In the genomic region with DNA sequence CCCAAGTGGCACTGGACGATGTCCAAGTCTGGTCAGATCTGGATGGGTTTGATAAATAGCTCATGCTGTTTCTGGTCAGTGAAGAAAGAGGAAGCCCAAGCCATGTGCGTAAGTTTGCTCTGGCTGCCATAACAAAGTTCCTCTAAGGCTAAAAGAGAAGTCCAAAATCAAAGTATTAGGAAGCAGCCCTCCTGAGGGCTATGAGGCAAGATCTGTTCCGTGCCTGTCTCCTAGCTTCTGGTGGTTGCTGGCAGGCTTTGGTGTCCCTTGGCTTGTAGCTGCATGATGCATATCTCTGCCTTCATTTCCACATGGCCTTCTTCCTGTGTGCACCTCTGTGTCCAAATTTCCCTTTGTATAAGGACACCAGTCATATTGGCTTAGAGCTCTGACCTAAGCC, we compare ENCODE assay signal across 21 cellular contexts.
"Had no signal": no experiment of that assay in that cellular context is flagged by ENCODE, and none has a peak within 500 bp of the region (broad histone marks: within the 10 kb centered on the region; RNA-seq: fewer than 3 reads in every experiment).

No MANE protein-coding gene starts in this region.

- H3K27me3 Mint-ChIP-seq: activated CD4-positive, alpha-beta T cell treated with anti-CD3 and anti-CD28 coated beads for 36 hours; activated CD8-positive, alpha-beta T cell treated with anti-CD3 and anti-CD28 coated beads for 36 hours; activated naive CD4-positive, alpha-beta T cell treated with anti-CD3 and anti-CD28 coated beads, Interleukin-2, amount 10 ng/mL, durations not matched to agents 7 days and 5 days; activated naive CD8-positive, alpha-beta T cell treated with anti-CD3 and anti-CD28 coated beads for 36 hours had no signal

- H3K4me3 Mint-ChIP-seq: activated CD4-positive, alpha-beta T cell treated with anti-CD3 and anti-CD28 coated beads for 36 hours; activated CD8-positive, alpha-beta T cell treated with anti-CD3 and anti-CD28 coated beads for 36 hours; activated naive CD4-positive, alpha-beta T cell treated with anti-CD3 and anti-CD28 coated beads, Interleukin-2, amount 10 ng/mL, durations not matched to agents 7 days and 5 days; activated naive CD8-positive, alpha-beta T cell treated with anti-CD3 and anti-CD28 coated beads for 36 hours; activated T-cell treated with anti-CD3 and anti-CD28 coated beads, Interleukin-2, amount 50 U/mL, for 72 hours; T-helper 1 cell treated with Interleukin-12 subunit alpha and Interleukin-12 subunit beta and Interleukin-4 antibody, amounts not matched to agents 30 μg/mL and 1 μg/mL, for 36 hours had no signal

- H3K27ac Mint-ChIP-seq: activated CD4-positive, alpha-beta T cell treated with anti-CD3 and anti-CD28 coated beads for 36 hours; activated CD8-positive, alpha-beta T cell treated with anti-CD3 and anti-CD28 coated beads for 36 hours; activated naive CD4-positive, alpha-beta T cell treated with anti-CD3 and anti-CD28 coated beads, Interleukin-2, amount 10 ng/mL, durations not matched to agents 7 days and 5 days; activated naive CD8-positive, alpha-beta T cell treated with anti-CD3 and anti-CD28 coated beads for 36 hours; activated T-cell treated with anti-CD3 and anti-CD28 coated beads, Interleukin-2, amount 50 U/mL, for 72 hours; activated T-helper 2 cell treated with anti-CD3 and anti-CD28 coated beads, Interferon-gamma antibody, Interleukin-2, Interleukin-4, amounts not matched to agents 10 μg/mL and 5 μg/mL and 100 μg/mL, durations not matched to agents 14 hours and 24 hours and 36 hours; T-helper 1 cell treated with Interleukin-12 subunit alpha and Interleukin-12 subunit beta and Interleukin-4 antibody, amounts not matched to agents 30 μg/mL and 1 μg/mL, for 36 hours had no signal

- H3K9me3 Mint-ChIP-seq: activated CD8-positive, alpha-beta T cell treated with anti-CD3 and anti-CD28 coated beads for 36 hours; activated naive CD4-positive, alpha-beta T cell treated with anti-CD3 and anti-CD28 coated beads, Interleukin-2, amount 10 ng/mL, durations not matched to agents 7 days and 5 days; activated naive CD8-positive, alpha-beta T cell treated with anti-CD3 and anti-CD28 coated beads for 36 hours; activated T-cell treated with anti-CD3 and anti-CD28 coated beads, Interleukin-2, amount 50 U/mL, for 72 hours; activated T-helper 2 cell treated with anti-CD3 and anti-CD28 coated beads, Interferon-gamma antibody, Interleukin-2, Interleukin-4, amounts not matched to agents 10 μg/mL and 5 μg/mL and 100 μg/mL, durations not matched to agents 14 hours and 24 hours and 36 hours; T-helper 1 cell treated with Interleukin-12 subunit alpha and Interleukin-12 subunit beta and Interleukin-4 antibody, amounts not matched to agents 30 μg/mL and 1 μg/mL, for 36 hours had no signal

- FAIRE-seq: K562 had no signal

- H3K36me3 Mint-ChIP-seq: activated naive CD4-positive, alpha-beta T cell treated with anti-CD3 and anti-CD28 coated beads, Interleukin-2, amount 10 ng/mL, durations not matched to agents 7 days and 5 days; activated naive CD8-positive, alpha-beta T cell treated with anti-CD3 and anti-CD28 coated beads for 36 hours had no signal

- DNase-seq: activated CD4-positive, alpha-beta T cell treated with anti-CD3 and anti-CD28 coated beads for 36 hours; activated CD8-positive, alpha-beta memory T cell treated with anti-CD3 and anti-CD28 coated beads, Interleukin-2, amount 50 U/mL, for 4 hours; activated CD8-positive, alpha-beta T cell treated with anti-CD3 and anti-CD28 coated beads for 36 hours; activated gamma-delta T cell treated with Interleukin-2 at 50 U/mL for 16 hours; activated naive CD4-positive, alpha-beta T cell treated with anti-CD3 and anti-CD28 coated beads, Interleukin-2, amount 10 ng/mL, durations not matched to agents 7 days and 5 days; activated naive CD8-positive, alpha-beta T cell treated with anti-CD3 and anti-CD28 coated beads for 36 hours; activated T-cell treated with anti-CD3 and anti-CD28 coated beads, Interleukin-2, amount 50 U/mL, for 72 hours; brain microvascular endothelial cell; Kasumi-1; NCI-H1092 treated with DMSO at 0.1 percent for 48 hours; NCI-H1417 treated with DMSO at 0.1 percent for 48 hours; NCI-H1694; NCI-H2029 treated with DMSO at 0.1 percent for 48 hours; NCI-H446; NCI-H526; NCI-H82; SW 1271; WERI-Rb-1 had no signal

- H3K4me1 Mint-ChIP-seq: activated CD4-positive, alpha-beta T cell treated with anti-CD3 and anti-CD28 coated beads for 36 hours; activated naive CD4-positive, alpha-beta T cell treated with anti-CD3 and anti-CD28 coated beads, Interleukin-2, amount 10 ng/mL, durations not matched to agents 7 days and 5 days; activated naive CD8-positive, alpha-beta T cell treated with anti-CD3 and anti-CD28 coated beads for 36 hours had no signal
